ENCODE assay signal across 10 cellular contexts in the genomic region with DNA sequence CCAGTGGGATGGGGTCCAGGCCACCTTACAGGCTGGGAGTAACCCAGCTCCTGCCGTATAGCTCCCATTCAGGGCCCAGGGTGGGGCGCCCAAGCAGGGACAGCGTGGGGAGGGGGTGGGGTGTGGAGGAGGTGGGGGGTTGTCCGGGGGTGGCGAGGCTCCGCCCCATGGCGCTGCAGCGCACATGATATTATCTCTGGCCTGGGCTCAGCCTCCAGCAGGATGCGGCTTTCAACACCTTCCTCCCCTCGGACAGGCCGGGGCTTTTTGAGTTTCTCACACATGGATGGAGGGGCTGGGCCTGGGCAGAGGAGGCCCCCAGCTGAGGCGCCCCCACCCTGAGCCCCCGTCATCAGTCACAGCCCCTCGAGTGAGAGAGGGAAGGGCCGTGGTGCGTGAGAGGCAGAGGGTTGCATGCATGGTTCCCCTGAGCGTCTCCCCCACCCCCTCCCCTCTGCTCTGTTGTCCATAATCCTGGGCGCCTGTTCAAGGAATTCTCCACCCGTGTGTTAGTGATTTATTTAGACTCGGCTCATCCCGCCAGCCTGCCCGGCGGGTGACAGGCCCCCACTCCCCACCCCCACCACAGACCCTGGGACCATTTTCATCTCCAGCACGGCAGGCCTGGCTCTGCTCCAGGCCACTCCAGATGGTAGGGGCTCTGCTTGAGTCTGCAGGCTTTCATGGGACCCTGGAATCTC. TPM values are rescaled to one million over a fixed set of nuclear protein-coding genes. Genes with fewer than 3 reads are reported as not detected.
DNase-seq lines count a peak whose midpoint lies in the region; ATAC-seq and TF ChIP-seq lines count a peak whose summit lies in the region.
"Had no signal": no experiment of that assay in that cellular context is flagged by ENCODE, and none has a peak within 500 bp of the region (broad histone marks: within the 10 kb centered on the region; RNA-seq: fewer than 3 reads in every experiment).

No MANE protein-coding gene starts in this region.

- no peak for TF ChIP-seq CTCF in heart right ventricle (IDR thresholded peaks at IDR 0.05)
- TF ChIP-seq CTCF in GM13976 (IDR thresholded peaks at IDR 0.05; ENCODE audit: borderline replicate concordance, control extremely low read depth, extremely low read depth, insufficient read depth, missing control alignments): no peak

- H3K4me1 ChIP-seq in SJCRH30 (peaks cover 14% of the 10 kb centered on the region; the same call in 1 of the 2 replicates), heart right ventricle (peaks cover 0 to 19% (median 17%) of the 10 kb centered on the region in 9 donors)

- peak; percentile 41 for DNase-seq in DMS53 (lab: John Stamatoyannopoulos, UW)
- DNase-seq in DMS53 treated with DMSO at 0.1 percent for 48 hours (lab: John Stamatoyannopoulos, UW; ENCODE audit: unreplicated experiment): no peak
- DNase-seq in SJCRH30: peak; percentile 24 to 46
- DNase-seq in heart right ventricle: peak; percentile 38 to 39
- peak; percentile 27 for DNase-seq in skeletal muscle cell (ENCODE audit: low read depth)
- no peak for DNase-seq in GM13976 (ENCODE audit: low spot score)
- DNase-seq in activated effector memory CD4-positive, alpha-beta T cell treated with anti-CD3 and anti-CD28 coated beads, Interleukin-2, amount 50 U/mL, for 16 hours: no peak
- DNase-seq in kidney glomerular epithelial cell (lab: John Stamatoyannopoulos, UW): no peak
- DNase-seq: NCI-H1105 treated with DMSO at 0.1 percent for 48 hours had no signal

- H3K9me3 ChIP-seq in SJCRH30 (replicated peaks) (no peaks in the 10 kb centered on the region), heart right ventricle (no peaks in the 10 kb centered on the region)

- 4 to 8% methylated on average over 22 to 24 of the region's 24 CpGs for WGBS in heart right ventricle, 2 donors

- H3K4me3 ChIP-seq in SJCRH30 (peak overlapping the region; percentile 56), heart right ventricle (peak overlapping the region in 6 of 10 donors; percentile 26 to 38 (median 34)), skeletal muscle cell (ENCODE audit: low read depth, low read length) (no peak overlapping the region)

- intact Hi-C loops in heart right ventricle (cut with DNase I): loop anchor here in 1 of 10 donors (10.0 kb wide), 1 partner anchor 367 kb away; no protein-coding TSS in a partner anchor

- H3K27me3 ChIP-seq in SJCRH30: no peaks in the 10 kb centered on the region
- no peaks in the 10 kb centered on the region for H3K27me3 ChIP-seq in heart right ventricle

- H3K36me3 ChIP-seq in SJCRH30: no peaks in the 10 kb centered on the region
- no peaks in the 10 kb centered on the region for H3K36me3 ChIP-seq in heart right ventricle

- no peak overlapping the region for H3K27ac ChIP-seq in SJCRH30
- no peak overlapping the region for H3K27ac ChIP-seq in heart right ventricle
- H3K27ac ChIP-seq: HL-60 had no signal

- in situ Hi-C loops in GM13976 (cut with MboI; ENCODE audit: low sequenced_read_pairs, unreplicated experiment): no loop called here

- peak; percentile 41 to 82 (median 76) for ATAC-seq in heart right ventricle

RNA-seq across cellular contexts. Expression of a gene that starts 44.9 kb away (rescaled TPM):
- 26.8 and 27.5 TPM in 2 replicates for total RNA-seq in SJCRH30 (2014; rRNA removed; shearing (Covaris generic))
- 10 to 100 TPM in 1 of 10 donors, 1 to 10 TPM in 9; 5.1 to 12.0 (median 8.1) TPM for total RNA-seq in heart right ventricle
- 1 to 10 TPM; 5.3 to 6.7 TPM for polyA plus RNA-seq in heart right ventricle

Comparison
In these comparisons a context has a peak if more than half of its experiments do, and no peak if none do; other contexts are left out.
1. DNase-seq: peak in DMS53 (single experiment), SJCRH30 (2 of 2), heart right ventricle (2 of 2) and skeletal muscle cell (single experiment); none in DMS53 treated with DMSO at 0.1 percent for 48 hours (single experiment), GM13976 (single experiment), activated effector memory CD4-positive, alpha-beta T cell treated with anti-CD3 and anti-CD28 coated beads, Interleukin-2, amount 50 U/mL, for 16 hours (single experiment) and kidney glomerular epithelial cell (single experiment).